In the genomic region with DNA sequence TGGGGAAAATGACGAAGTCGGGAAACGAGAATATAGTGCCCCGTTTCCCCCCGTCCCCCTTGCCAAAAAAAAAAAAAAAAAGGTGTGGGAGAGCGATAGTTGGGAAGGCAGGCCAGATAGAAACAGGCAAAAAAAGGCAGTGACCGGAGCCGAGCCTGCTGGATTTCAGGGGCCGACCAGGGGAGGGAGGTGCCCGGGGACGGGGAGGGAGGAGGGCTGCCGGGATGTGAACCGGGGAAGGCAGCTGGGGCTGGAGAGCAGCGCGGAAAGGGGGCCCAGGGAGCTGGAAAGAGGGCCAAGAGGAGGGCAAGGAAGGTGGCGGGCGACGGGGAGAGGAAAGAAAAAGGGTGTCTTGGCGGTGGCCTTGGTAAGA, we compare ENCODE assay signal across 11 cellular contexts. TPM values are rescaled to one million over a fixed set of nuclear protein-coding genes. Genes with fewer than 3 reads are reported as not detected.
A peak's percentile ranks its signal among the peaks of the same experiment; 100 is the strongest.
DNase-seq lines count a peak whose midpoint lies in the region; FAIRE-seq lines count a peak whose summit lies in the region.
"Had no signal": no experiment of that assay in that cellular context is flagged by ENCODE, and none has a peak within 500 bp of the region (broad histone marks: within the 10 kb centered on the region; RNA-seq: fewer than 3 reads in every experiment).

No MANE protein-coding gene starts in this region.

- no peak overlapping the region for H3K27ac ChIP-seq in GM23248
- H3K27ac ChIP-seq: 22Rv1 had no signal

- peak overlapping the region; percentile 16 for H3K27ac Mint-ChIP-seq in activated naive CD8-positive, alpha-beta T cell
- H3K27ac Mint-ChIP-seq in immature natural killer cell = peak overlapping the region in 1 of 6 donors; percentile 17

- in situ Hi-C loops in GM23248 (cut with MboI) = no loop called here

- H3K4me3 Mint-ChIP-seq in activated naive CD8-positive, alpha-beta T cell = peak overlapping the region; percentile 88
- peak overlapping the region; percentile 74 to 89 (median 82) for H3K4me3 Mint-ChIP-seq in immature natural killer cell

- no peak overlapping the region for H3K4me3 ChIP-seq in GM23248

- H3K9me2 ChIP-seq in GM23248 (ENCODE audit: insufficient read depth) = no peaks in the 10 kb centered on the region

- no peaks in the 10 kb centered on the region for H3K36me3 ChIP-seq in GM23248 (ENCODE audit: low read depth)

- no peaks in the 10 kb centered on the region for H3K9me3 ChIP-seq in GM23248 (ENCODE audit: low read depth)

- H3F3A ChIP-seq in GM23248 (ENCODE audit: insufficient read depth) = no peaks in the 10 kb centered on the region

- peaks cover 6% of the 10 kb centered on the region for H3K27me3 Mint-ChIP-seq in activated naive CD8-positive, alpha-beta T cell
- H3K27me3 Mint-ChIP-seq in immature natural killer cell (ENCODE audit: low read depth in 3 of 3) = peaks cover 4 to 14% (median 4%) of the 10 kb centered on the region in 3 donors

- no peak overlapping the region for H2AFZ ChIP-seq in GM23248

- H3K36me3 Mint-ChIP-seq in activated naive CD8-positive, alpha-beta T cell = no peaks in the 10 kb centered on the region
- H3K36me3 Mint-ChIP-seq in immature natural killer cell = peaks cover 0 to 4% (median 0%) of the 10 kb centered on the region in 3 donors

- H3K9me3 Mint-ChIP-seq in activated naive CD8-positive, alpha-beta T cell (ENCODE audit: low read depth) = no peaks in the 10 kb centered on the region
- H3K9me3 Mint-ChIP-seq in immature natural killer cell = peaks cover 0 to 8% (median 0%) of the 10 kb centered on the region in 6 donors

- H3K4me1 Mint-ChIP-seq in activated naive CD8-positive, alpha-beta T cell (ENCODE audit: low read depth) = peaks cover 18% of the 10 kb centered on the region
- H3K4me1 Mint-ChIP-seq in immature natural killer cell = peaks cover 18 to 22% of the 10 kb centered on the region in 2 donors

- no peak overlapping the region for H3K4me2 ChIP-seq in GM23248 (ENCODE audit: unreplicated experiment)

- no peaks in the 10 kb centered on the region for H3K79me2 ChIP-seq in GM23248 (ENCODE audit: insufficient read depth)

- peak; percentile 41 for DNase-seq in DMS 273 (lab: John Stamatoyannopoulos, UW; ENCODE audit: unreplicated experiment)
- DNase-seq in DMS 273 treated with DMSO at 0.1 percent for 48 hours (lab: John Stamatoyannopoulos, UW) = no peak
- DNase-seq in immature natural killer cell = no peak
- DNase-seq in stimulated activated CD8-positive, alpha-beta memory T cell treated with anti-CD3 and anti-CD28 coated beads, Interleukin-4, amount 100 ng/mL, for 48 hours = peak; percentile 28
- no peak for DNase-seq in NCI-H1048 (lab: John Stamatoyannopoulos, UW)
- DNase-seq in GM23248 = no peak
- no peak for DNase-seq in GM19239 (ENCODE audit: insufficient read length, low spot score)

- H3K4me1 ChIP-seq in GM23248 (ENCODE audit: insufficient read depth) = no peaks in the 10 kb centered on the region

- H3K9ac ChIP-seq in GM23248 = no peak overlapping the region

- WGBS in GM23248 (ENCODE audit: low coverage in 1 of 2, low lambda C conversion rate in 2 of 2, missing lambda C conversion rate in 2 of 2), 2 experiments = 2 to 20% methylated on average over 3 to 19 of the region's 19 CpGs

- H3K27me3 ChIP-seq in GM23248 (replicated peaks; ENCODE audit: insufficient read depth) = peaks cover 40% of the 10 kb centered on the region

- no peaks in the 10 kb centered on the region for H4K20me1 ChIP-seq in GM23248 (ENCODE audit: insufficient read depth)

- no peak for FAIRE-seq in GM19239 (lab: Jason Lieb, UNC)

RNA-seq across cellular contexts. Expression of a gene that starts 0.8 kb away (rescaled TPM):
- polyA plus RNA-seq in immature natural killer cell (under 1 TPM in 2 of 3 donors, not detected in 1; 0.30 to 0.84 TPM), GM23248 (2016; fragmentation: Nextera tagmentation; extraction: Ambion mirVana) (not detected in 2 replicates)
- total RNA-seq in GM23248 (2014; rRNA removed; shearing (Covaris generic)) = not detected in 2 replicates
- total RNA-seq: glomerular endothelial cell, LHCN-M2 had no signal

Comparison
In these comparisons a context has a peak if more than half of its experiments do, and no peak if none do; other contexts are left out.
1. DNase-seq: peak in DMS 273 (single experiment) and stimulated activated CD8-positive, alpha-beta memory T cell treated with anti-CD3 and anti-CD28 coated beads, Interleukin-4, amount 100 ng/mL, for 48 hours (single experiment); none in DMS 273 treated with DMSO at 0.1 percent for 48 hours (single experiment), immature natural killer cell (0 of 3), NCI-H1048 (single experiment), GM23248 (single experiment) and GM19239 (single experiment).